In genomic region chr7:34343667-34344066, GRCh38 we compare ENCODE assay signal across 7 cellular contexts.
"Had no signal": no experiment of that assay in that cellular context is flagged by ENCODE, and none has a peak within 500 bp of the region (broad histone marks: within the 10 kb centered on the region; RNA-seq: fewer than 3 reads in every experiment).

No MANE protein-coding gene starts in this region.

- H3K27me3 Mint-ChIP-seq: IgD-negative memory B cell had no signal

- H3K4me3 ChIP-seq: K562 had no signal

- DNase-seq: IMR-90, KBM-7 had no signal

- H3K4me1 Mint-ChIP-seq: IgD-negative memory B cell had no signal

- ATAC-seq: HepG2, K562 had no signal

- H3K4me3 Mint-ChIP-seq: IgD-negative memory B cell had no signal

- H3K27ac ChIP-seq: HL-60 had no signal

- FAIRE-seq: HepG2, HTR-8/SVneo, K562 had no signal

- H3K27ac Mint-ChIP-seq: IgD-negative memory B cell had no signal
